ENCODE assay signal across 19 cellular contexts in genomic region chr5:132396589-132397001, GRCh38. TPM values are rescaled to one million over a fixed set of nuclear protein-coding genes. Genes with fewer than 3 reads are reported as not detected.
DNase-seq lines count a peak whose midpoint lies in the region; TF ChIP-seq lines count a peak whose summit lies in the region.
"Had no signal": no experiment of that assay in that cellular context is flagged by ENCODE, and none has a peak within 500 bp of the region (broad histone marks: within the 10 kb centered on the region; RNA-seq: fewer than 3 reads in every experiment).

No MANE protein-coding gene starts in this region.

- H3K4me3 ChIP-seq in parathyroid adenoma (ENCODE audit: low read depth, low read length): no peak overlapping the region
- H3K4me3 ChIP-seq: ascending aorta, suprapubic skin had no signal

- no peak overlapping the region for H3K27ac ChIP-seq in parathyroid adenoma
- H3K27ac ChIP-seq: ascending aorta, C4-2B, neutrophil, suprapubic skin had no signal

- no peaks in the 10 kb centered on the region for H3K79me2 ChIP-seq in parathyroid adenoma

- peak overlapping the region; percentile 80 for H3K27ac Mint-ChIP-seq in activated CD4-positive, alpha-beta T cell treated with anti-CD3 and anti-CD28 coated beads, Interleukin-2, amount 10 ng/mL, durations not matched to agents 7 days and 5 days
- H3K27ac Mint-ChIP-seq in activated naive CD8-positive, alpha-beta T cell: peak overlapping the region; percentile 70

- peak; percentile 38 for DNase-seq in activated CD4-positive, alpha-beta T cell treated with anti-CD3 and anti-CD28 coated beads, Interleukin-2, amount 10 ng/mL, durations not matched to agents 7 days and 5 days
- no peak for DNase-seq in activated CD4-positive, alpha-beta T cell treated with anti-CD3 and anti-CD28 coated beads, Interleukin-2, amount 50 U/mL, for 48 hours
- DNase-seq in ELF-1 (ENCODE audit: low read depth, low spot score): peak; percentile 40
- DNase-seq in NCI-H2107 (lab: John Stamatoyannopoulos, UW): no peak
- DNase-seq in NCI-H748 treated with DMSO at 0.1 percent for 48 hours (lab: John Stamatoyannopoulos, UW): no peak
- DNase-seq in DMS79 treated with DMSO at 0.1 percent for 48 hours (lab: John Stamatoyannopoulos, UW): no peak
- DNase-seq: activated CD8-positive, alpha-beta memory T cell treated with anti-CD3 and anti-CD28 coated beads for 24 hours; DMS53; NCI-H1105 treated with DMSO at 0.1 percent for 48 hours; NCI-H526; retina; stimulated activated CD4-positive, alpha-beta T cell treated with anti-CD3 and anti-CD28 coated beads, Interleukin-12 subunit alpha, Interleukin-12 subunit beta, amount 100 ng/mL, for 4 hours; stimulated activated CD8-positive, alpha-beta memory T cell treated with anti-CD3 and anti-CD28 coated beads, Interleukin-4, amount 100 ng/mL, for 48 hours had no signal

- peaks cover 8% of the 10 kb centered on the region for H3K27me3 Mint-ChIP-seq in activated CD4-positive, alpha-beta T cell treated with anti-CD3 and anti-CD28 coated beads, Interleukin-2, amount 10 ng/mL, durations not matched to agents 7 days and 5 days
- H3K27me3 Mint-ChIP-seq in activated naive CD8-positive, alpha-beta T cell: no peaks in the 10 kb centered on the region

- peaks cover 3% of the 10 kb centered on the region for H3K9me3 Mint-ChIP-seq in activated CD4-positive, alpha-beta T cell treated with anti-CD3 and anti-CD28 coated beads, Interleukin-2, amount 10 ng/mL, durations not matched to agents 7 days and 5 days
- no peaks in the 10 kb centered on the region for H3K9me3 Mint-ChIP-seq in activated naive CD8-positive, alpha-beta T cell (ENCODE audit: low read depth)

- CTCF ChIA-PET in activated CD4-positive, alpha-beta T cell treated with anti-CD3 and anti-CD28 coated beads, Interleukin-2, amount 10 ng/mL, durations not matched to agents 7 days and 5 days (lab: Charles Lee): interaction anchor here (1.0 to 3.3 kb wide), 3 partner anchors 9 to 129 kb away, joined by 3 to 15 read pairs (median 6); no protein-coding TSS in a partner anchor

- no peaks in the 10 kb centered on the region for H3K27me3 ChIP-seq in parathyroid adenoma (ENCODE audit: control insufficient read depth, insufficient read depth, low read length)
- H3K27me3 ChIP-seq: ascending aorta, neutrophil, suprapubic skin had no signal

- no peak overlapping the region for H2AFZ ChIP-seq in parathyroid adenoma

- TF ChIP-seq CTCF in parathyroid adenoma (IDR thresholded peaks at IDR 0.05): no peak

- no peaks in the 10 kb centered on the region for H3K9me3 ChIP-seq in parathyroid adenoma (ENCODE audit: control insufficient read depth, low read length)
- H3K9me3 ChIP-seq: ascending aorta, neutrophil, suprapubic skin had no signal

- H3K9ac ChIP-seq in parathyroid adenoma: no peak overlapping the region

- no peaks in the 10 kb centered on the region for H3K36me3 ChIP-seq in parathyroid adenoma (ENCODE audit: control insufficient read depth, insufficient read depth, low read length)
- H3K36me3 ChIP-seq: neutrophil had no signal

- POLR2A ChIA-PET in activated CD4-positive, alpha-beta T cell treated with anti-CD3 and anti-CD28 coated beads, Interleukin-2, amount 10 ng/mL, durations not matched to agents 7 days and 5 days (lab: Charles Lee): interaction anchor here (1.4 kb wide), 1 partner anchor 95 kb away, joined by 4 read pairs; the partner anchor contains the start of gene IRF1

- peaks cover 32% of the 10 kb centered on the region for H3K36me3 Mint-ChIP-seq in activated CD4-positive, alpha-beta T cell treated with anti-CD3 and anti-CD28 coated beads, Interleukin-2, amount 10 ng/mL, durations not matched to agents 7 days and 5 days (ENCODE audit: low read depth)
- H3K36me3 Mint-ChIP-seq in activated naive CD8-positive, alpha-beta T cell: peaks cover 4% of the 10 kb centered on the region

- peaks cover 6% of the 10 kb centered on the region for H3K4me1 ChIP-seq in parathyroid adenoma
- H3K4me1 ChIP-seq: ascending aorta had no signal

- H3K4me1 Mint-ChIP-seq in activated CD4-positive, alpha-beta T cell treated with anti-CD3 and anti-CD28 coated beads, Interleukin-2, amount 10 ng/mL, durations not matched to agents 7 days and 5 days: peaks cover 84% of the 10 kb centered on the region
- peaks cover 72% of the 10 kb centered on the region for H3K4me1 Mint-ChIP-seq in activated naive CD8-positive, alpha-beta T cell (ENCODE audit: low read depth)

- peak overlapping the region; percentile 10 for H3K4me3 Mint-ChIP-seq in activated CD4-positive, alpha-beta T cell treated with anti-CD3 and anti-CD28 coated beads, Interleukin-2, amount 10 ng/mL, durations not matched to agents 7 days and 5 days
- H3K4me3 Mint-ChIP-seq in activated naive CD8-positive, alpha-beta T cell: peak overlapping the region; percentile 24

- H3K4me2 ChIP-seq in parathyroid adenoma (ENCODE audit: low read length): peak overlapping the region; percentile 5

RNA-seq across cellular contexts. Expression of gene SLC22A5, which starts 27.1 kb away (rescaled TPM):
- 1 to 10 TPM; 3.2 to 3.6 TPM for total RNA-seq in activated CD4-positive, alpha-beta T cell treated with anti-CD3 and anti-CD28 coated beads, Interleukin-2, amount 10 ng/mL, durations not matched to agents 7 days and 5 days

Comparison
In these comparisons a context has a peak if more than half of its experiments do, and no peak if none do; other contexts are left out.
1. DNase-seq: peak in activated CD4-positive, alpha-beta T cell treated with anti-CD3 and anti-CD28 coated beads, Interleukin-2, amount 10 ng/mL, durations not matched to agents 7 days and 5 days (single experiment) and ELF-1 (single experiment); none in activated CD4-positive, alpha-beta T cell treated with anti-CD3 and anti-CD28 coated beads, Interleukin-2, amount 50 U/mL, for 48 hours (0 of 2), NCI-H2107 (single experiment), NCI-H748 treated with DMSO at 0.1 percent for 48 hours (single experiment) and DMS79 treated with DMSO at 0.1 percent for 48 hours (single experiment).